In the genomic region with DNA sequence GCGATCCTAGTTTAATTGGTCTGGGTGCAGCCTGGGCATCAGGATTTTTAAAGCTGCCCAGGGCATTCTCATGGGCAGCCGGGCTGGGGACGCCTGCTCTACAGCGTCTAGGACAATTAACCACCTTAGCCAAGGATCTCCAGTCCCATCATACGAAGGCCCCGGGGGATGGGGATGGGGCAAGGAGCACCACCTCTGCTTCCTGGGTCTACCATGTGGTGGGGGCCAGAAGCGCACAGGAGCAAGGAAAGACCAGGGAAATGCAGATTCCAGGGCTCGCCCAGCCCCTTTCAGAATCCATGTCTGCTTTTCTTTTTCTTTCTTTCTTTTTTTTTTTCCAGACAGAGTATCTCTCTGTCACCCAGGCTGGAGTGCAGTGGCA, we compare ENCODE assay signal across 16 cellular contexts. TPM values are rescaled to one million over a fixed set of nuclear protein-coding genes. Genes with fewer than 3 reads are reported as not detected.
DNase-seq lines count a peak whose midpoint lies in the region; ATAC-seq lines count a peak whose summit lies in the region.
"Had no signal": no experiment of that assay in that cellular context is flagged by ENCODE, and none has a peak within 500 bp of the region (broad histone marks: within the 10 kb centered on the region; RNA-seq: fewer than 3 reads in every experiment).

No MANE protein-coding gene starts in this region.

- no peak for ATAC-seq in stimulated activated naive CD8-positive, alpha-beta T cell treated with anti-CD3 and anti-CD28 coated beads, Interleukin-15, amount 100 ng/mL, for 72 hours
- no peak for ATAC-seq in stimulated activated naive CD8-positive, alpha-beta T cell treated with anti-CD3 and anti-CD28 coated beads, Interleukin-15, Interleukin-2, amounts not matched to agents 100 U/mL and 50 U/mL, for 24 hours
- ATAC-seq in activated T-helper 17 cell treated with anti-CD3 and anti-CD28 coated beads, Interleukin-2, amount 50 U/mL, for 72 hours (replicated peaks): no peak
- ATAC-seq in GM21390 (IDR thresholded peaks at IDR 0.05; ENCODE audit: unreplicated experiment): no peak

- no peaks in the 10 kb centered on the region for H3K36me3 Mint-ChIP-seq in activated T-helper 17 cell treated with anti-CD3 and anti-CD28 coated beads, Interleukin-2, amount 50 U/mL, for 72 hours (ENCODE audit: low read depth)

- no peaks in the 10 kb centered on the region for H3K9me3 Mint-ChIP-seq in stimulated activated naive CD8-positive, alpha-beta T cell treated with anti-CD3 and anti-CD28 coated beads, Interleukin-15, amount 100 ng/mL, for 72 hours
- no peaks in the 10 kb centered on the region for H3K9me3 Mint-ChIP-seq in activated T-helper 17 cell treated with anti-CD3 and anti-CD28 coated beads, Interleukin-2, amount 50 U/mL, for 72 hours
- H3K9me3 Mint-ChIP-seq: dendritic cell treated with granulocyte-macrophage colony-stimulating factor and Interleukin-4, amounts not matched to agents 40 ng/mL and 50 ng/mL, for 4 days had no signal

- peak overlapping the region in 1 of 2 donors; percentile 91 for H3K27ac Mint-ChIP-seq in stimulated activated naive CD8-positive, alpha-beta T cell treated with anti-CD3 and anti-CD28 coated beads, Interleukin-15, amount 100 ng/mL, for 72 hours
- H3K27ac Mint-ChIP-seq in activated T-helper 17 cell treated with anti-CD3 and anti-CD28 coated beads, Interleukin-2, amount 50 U/mL, for 72 hours: no peak overlapping the region
- H3K27ac Mint-ChIP-seq: activated CD4-positive, alpha-beta T cell treated with anti-CD3 and anti-CD28 coated beads for 36 hours; dendritic cell treated with granulocyte-macrophage colony-stimulating factor and Interleukin-4, amounts not matched to agents 40 ng/mL and 50 ng/mL, for 4 days had no signal

- H3K4me1 Mint-ChIP-seq in stimulated activated naive CD8-positive, alpha-beta T cell treated with anti-CD3 and anti-CD28 coated beads, Interleukin-15, amount 100 ng/mL, for 72 hours: peaks cover 28% of the 10 kb centered on the region
- H3K4me1 Mint-ChIP-seq in activated T-helper 17 cell treated with anti-CD3 and anti-CD28 coated beads, Interleukin-2, amount 50 U/mL, for 72 hours: peaks cover 5% of the 10 kb centered on the region

- no peaks in the 10 kb centered on the region for H3K27me3 Mint-ChIP-seq in stimulated activated naive CD8-positive, alpha-beta T cell treated with anti-CD3 and anti-CD28 coated beads, Interleukin-15, amount 100 ng/mL, for 72 hours
- H3K27me3 Mint-ChIP-seq in activated T-helper 17 cell treated with anti-CD3 and anti-CD28 coated beads, Interleukin-2, amount 50 U/mL, for 72 hours: no peaks in the 10 kb centered on the region
- H3K27me3 Mint-ChIP-seq: activated CD4-positive, alpha-beta T cell treated with anti-CD3 and anti-CD28 coated beads for 36 hours had no signal

- no peak for DNase-seq in stimulated activated naive CD8-positive, alpha-beta T cell treated with anti-CD3 and anti-CD28 coated beads, Interleukin-15, amount 100 ng/mL, for 72 hours
- no peak for DNase-seq in stimulated activated naive CD8-positive, alpha-beta T cell treated with anti-CD3 and anti-CD28 coated beads, Interleukin-15, Interleukin-2, amounts not matched to agents 100 U/mL and 50 U/mL, for 24 hours
- DNase-seq in KG1 (lab: John Stamatoyannopoulos, UW) (no peak), kidney glomerular epithelial cell (lab: John Stamatoyannopoulos, UW) (no peak)
- DNase-seq in activated CD4-positive, alpha-beta T cell treated with anti-CD3 and anti-CD28 coated beads, Interleukin-2, amount 50 U/mL, for 1 hour: no peak
- DNase-seq: amniotic stem cell, NCI-H446 treated with DMSO at 0.1 percent for 48 hours had no signal

- peak overlapping the region; percentile 55 to 76 for H3K4me3 Mint-ChIP-seq in stimulated activated naive CD8-positive, alpha-beta T cell treated with anti-CD3 and anti-CD28 coated beads, Interleukin-15, amount 100 ng/mL, for 72 hours
- H3K4me3 Mint-ChIP-seq in activated T-helper 17 cell treated with anti-CD3 and anti-CD28 coated beads, Interleukin-2, amount 50 U/mL, for 72 hours: peak overlapping the region; percentile 25
- H3K4me3 Mint-ChIP-seq: activated CD4-positive, alpha-beta T cell treated with anti-CD3 and anti-CD28 coated beads for 36 hours; dendritic cell treated with granulocyte-macrophage colony-stimulating factor and Interleukin-4, amounts not matched to agents 40 ng/mL and 50 ng/mL, for 4 days had no signal

- H3K9me3 ChIP-seq in iPS-18c (ENCODE audit: control insufficient read depth, insufficient read depth, low read length): no peaks in the 10 kb centered on the region
- H3K9me3 ChIP-seq: mucosa of descending colon, Peyer's patch, suprapubic skin had no signal

- H3K4me3 ChIP-seq in iPS-18c (ENCODE audit: insufficient read depth, low read depth, low read length): peak overlapping the region; percentile 55
- H3K4me3 ChIP-seq: mucosa of descending colon, suprapubic skin had no signal

RNA-seq across cellular contexts. Expression of a gene that starts 29.3 kb away (rescaled TPM):
- total RNA-seq in activated T-helper 17 cell treated with anti-CD3 and anti-CD28 coated beads, Interleukin-2, amount 50 U/mL, for 72 hours: 1 to 10 TPM; 1.6 to 1.8 TPM

RNA-seq across cellular contexts. Expression of a gene that starts 30.1 kb away (rescaled TPM):
- under 1 TPM in 1 of 2 donors, not detected in 1; 0.69 TPM for total RNA-seq in activated T-helper 17 cell treated with anti-CD3 and anti-CD28 coated beads, Interleukin-2, amount 50 U/mL, for 72 hours
- total RNA-seq: T-helper 1 cell treated with Interleukin-12 subunit alpha and Interleukin-12 subunit beta and Interleukin-4 antibody, amounts not matched to agents 30 ng/mL and 1 ng/mL, for 36 hours had no signal
